ENCODE assay signal across 1 cellular context in the genomic region with DNA sequence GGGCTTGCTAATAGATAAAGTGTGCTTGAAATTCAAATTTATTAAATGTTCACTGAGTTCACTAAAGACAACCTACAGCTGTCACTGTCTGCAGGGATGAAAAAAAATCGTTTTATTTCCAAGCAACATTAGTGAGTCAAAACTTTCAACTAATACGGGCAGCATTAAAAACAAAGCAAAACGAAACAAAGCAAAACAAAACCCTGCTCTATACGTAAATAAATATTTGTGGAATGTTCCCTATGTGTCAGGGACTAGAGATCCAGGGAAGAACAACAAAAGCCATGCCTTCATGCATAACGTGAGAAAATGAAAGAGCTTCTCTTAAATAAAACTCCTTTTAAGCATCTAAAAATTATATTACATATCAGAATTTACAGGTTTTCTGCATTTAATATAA.
A peak's percentile ranks its signal among the peaks of the same experiment; 100 is the strongest.
TF ChIP-seq lines count a peak whose summit lies in the region.

No MANE protein-coding gene starts in this region.

TF ChIP-seq in HepG2, 621 proteins besides CTCF, POLR2A, EP300 and RAD21:
- TF ChIP-seq CREB1 (IDR thresholded peaks at IDR 0.05) = no peak
- 0 out of 2 replicates have a peak, but pooled peaks have one; percentile 1 for TF ChIP-seq CREB1 (CRISPR knock-in tag; IDR thresholded peaks at IDR 0.05)
- TF ChIP-seq RBM39 (IDR thresholded peaks at IDR 0.05; ENCODE audit: low read depth, low read length, poor library complexity, severe bottlenecking) = no peak
